In the genomic region with DNA sequence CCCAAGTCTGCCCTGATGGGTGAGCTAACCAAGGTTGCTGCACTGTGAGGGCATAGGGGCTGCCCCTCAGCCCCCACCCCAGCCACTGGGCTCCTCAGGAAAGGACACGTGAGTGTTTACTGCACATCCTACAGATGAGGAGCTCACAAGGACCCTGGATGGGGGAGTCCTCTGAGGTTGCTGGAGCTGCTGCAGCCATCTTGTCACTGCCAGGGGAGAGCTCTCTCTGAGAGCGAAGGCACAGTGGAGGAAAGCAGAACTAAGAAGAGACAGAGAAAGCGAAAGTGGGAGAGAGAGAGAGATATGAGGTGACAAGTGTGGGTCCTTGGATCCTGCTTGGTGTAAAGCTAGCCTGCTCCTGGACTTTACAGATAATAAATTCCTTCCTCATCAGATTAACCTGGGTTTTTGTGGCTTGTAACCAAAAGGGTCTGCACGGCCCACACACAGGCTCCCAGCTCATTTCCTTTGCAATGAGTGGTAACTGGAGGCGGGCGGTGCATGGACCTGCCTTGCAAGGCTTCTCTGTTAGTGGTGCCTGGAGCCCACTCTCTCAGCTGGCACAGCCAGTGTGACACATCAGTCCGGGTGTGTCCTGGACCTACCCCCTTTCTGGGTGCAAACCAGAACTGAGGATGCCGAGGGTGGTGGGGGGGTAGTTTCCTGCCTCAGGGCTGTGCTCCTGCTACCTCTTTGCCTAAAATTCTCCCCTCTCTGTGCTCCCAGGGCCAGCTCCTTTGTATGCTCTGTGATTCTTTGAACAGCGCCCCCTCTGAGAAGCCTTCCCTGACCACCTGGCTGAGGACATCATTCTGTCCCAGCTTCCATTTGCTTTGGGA, we compare ENCODE assay signal across 9 cellular contexts. TPM values are rescaled to one million over a fixed set of nuclear protein-coding genes. Genes with fewer than 3 reads are reported as not detected.
DNase-seq lines count a peak whose midpoint lies in the region; ATAC-seq lines count a peak whose summit lies in the region.
"Had no signal": no experiment of that assay in that cellular context is flagged by ENCODE, and none has a peak within 500 bp of the region (broad histone marks: within the 10 kb centered on the region; RNA-seq: fewer than 3 reads in every experiment).

No MANE protein-coding gene starts in this region.

- H3K9me3 Mint-ChIP-seq in activated T-cell treated with anti-CD3 and anti-CD28 coated beads, Interleukin-2, amount 50 U/mL, for 24 hours = peaks cover 11% of the 10 kb centered on the region

- DNase-seq in GF-D8 (lab: John Stamatoyannopoulos, UW) = peak; percentile 22
- peak; percentile 72 for DNase-seq in activated T-cell treated with anti-CD3 and anti-CD28 coated beads, Interleukin-2, amount 50 U/mL, for 24 hours
- peak; percentile 31 to 64 for DNase-seq in stimulated activated CD4-positive, alpha-beta T cell treated with anti-CD3 and anti-CD28 coated beads, Interleukin-4, amount 100 ng/mL, for 4 hours
- no peak for DNase-seq in globus pallidus (ENCODE audit: low spot score)
- no peak for DNase-seq in cardiac septum (ENCODE audit: low spot score)
- DNase-seq in AG08395 (ENCODE audit: low spot score) = no peak
- DNase-seq: left cardiac atrium had no signal

- peaks cover 50% of the 10 kb centered on the region for H3K4me1 Mint-ChIP-seq in activated T-cell treated with anti-CD3 and anti-CD28 coated beads, Interleukin-2, amount 50 U/mL, for 24 hours (ENCODE audit: low read depth)

- H3K4me3 Mint-ChIP-seq in activated T-cell treated with anti-CD3 and anti-CD28 coated beads, Interleukin-2, amount 50 U/mL, for 24 hours = peak overlapping the region; percentile 65

- intact Hi-C loops in cardiac septum (cut with DNase I) = loop anchor here (5.0 to 10.0 kb wide), 4 partner anchors 138 to 642 kb away; a partner anchor contains a TSS

- peaks cover 29% of the 10 kb centered on the region for H3K36me3 Mint-ChIP-seq in activated T-cell treated with anti-CD3 and anti-CD28 coated beads, Interleukin-2, amount 50 U/mL, for 24 hours (ENCODE audit: low read depth)

- H3K27ac Mint-ChIP-seq in activated T-cell treated with anti-CD3 and anti-CD28 coated beads, Interleukin-2, amount 50 U/mL, for 24 hours = peak overlapping the region; percentile 84

- H3K27me3 Mint-ChIP-seq in activated T-cell treated with anti-CD3 and anti-CD28 coated beads, Interleukin-2, amount 50 U/mL, for 24 hours = no peaks in the 10 kb centered on the region

- peak; percentile 69 for ATAC-seq in GM21423 (IDR thresholded peaks at IDR 0.05; ENCODE audit: unreplicated experiment)
- ATAC-seq in HG03571 (IDR thresholded peaks at IDR 0.05; ENCODE audit: unreplicated experiment) = peak; percentile 83

RNA-seq across cellular contexts. Expression of a gene that starts 14.2 kb away (rescaled TPM):
- total RNA-seq in cardiac septum = 0.75 TPM

RNA-seq across cellular contexts. Expression of a gene that starts 26.5 kb away (rescaled TPM):
- total RNA-seq in cardiac septum = 0.40 TPM

Comparison
In these comparisons a context has a peak if more than half of its experiments do, and no peak if none do; other contexts are left out.
1. DNase-seq: peak in GF-D8 (single experiment), activated T-cell treated with anti-CD3 and anti-CD28 coated beads, Interleukin-2, amount 50 U/mL, for 24 hours (single experiment) and stimulated activated CD4-positive, alpha-beta T cell treated with anti-CD3 and anti-CD28 coated beads, Interleukin-4, amount 100 ng/mL, for 4 hours (2 of 2); none in globus pallidus (single experiment), cardiac septum (single experiment) and AG08395 (single experiment).